1 cellular context compared by ENCODE assay signal in genomic region chr6:157323114-157323923, GRCh38.
TF ChIP-seq lines count a peak whose summit lies in the region.

Gene TMEM242, minus strand, starts transcription at chr6:157323519. Its CDS starts 20 bp downstream, at chr6:157323499.

TF ChIP-seq in K562, 482 proteins besides CTCF, POLR2A, EP300 and RAD21 (continued from another document and continues in another):
- TF ChIP-seq AFF4 (CRISPR knock-in tag; IDR thresholded peaks at IDR 0.05) (peak; percentile 97), L3MBTL2 (IDR thresholded peaks at IDR 0.05) (peak; percentile 78), ZC3H4 (CRISPR knock-in tag; IDR thresholded peaks at IDR 0.05; ENCODE audit: borderline replicate concordance) (no peak), PCBP1 (IDR thresholded peaks at IDR 0.05; ENCODE audit: low read depth, low read length, poor library complexity, severe bottlenecking) (peak; percentile 88), HIVEP1 (CRISPR knock-in tag; IDR thresholded peaks at IDR 0.05) (no peak), ZNF507 (tag; conservative IDR thresholded peaks at IDR 0.05) (no peak), MXD1 (CRISPR knock-in tag; IDR thresholded peaks at IDR 0.05; ENCODE audit: borderline replicate concordance, poor library complexity, severe bottlenecking) (no peak), ZNF217 (CRISPR knock-in tag; IDR thresholded peaks at IDR 0.05) (no peak), POLR2AphosphoS5 (IDR thresholded peaks at IDR 0.05; ENCODE audit: control insufficient read depth, insufficient read depth, low read depth, low read length) (peak; percentile 99), HMGN3 (IDR thresholded peaks at IDR 0.05; ENCODE audit: borderline replicate concordance, extremely low read depth, insufficient read length, low read depth, low read length) (peak; percentile 95), CTBP1 (IDR thresholded peaks at IDR 0.05; ENCODE audit: borderline replicate concordance) (peak; percentile 93), IRF1 (CRISPR knock-in tag; IDR thresholded peaks at IDR 0.05; ENCODE audit: borderline replicate concordance) (peak; percentile 93; the same call in 1 of the 2 replicates), SRSF9 (IDR thresholded peaks at IDR 0.05; ENCODE audit: borderline replicate concordance, low read depth, low read length) (no peak), TCF15 (CRISPR knock-in tag; IDR thresholded peaks at IDR 0.05) (peak; percentile 18; the same call in 1 of the 2 replicates), RBFOX2 (IDR thresholded peaks at IDR 0.05; ENCODE audit: low read depth, low read length) (peak; percentile 100), HMBOX1 (IDR thresholded peaks at IDR 0.05) (0 out of 2 replicates have a peak, but pooled peaks have one; percentile 17), MIER1 (IDR thresholded peaks at IDR 0.05; ENCODE audit: low read depth) (peak; percentile 40; the same call in 1 of the 2 replicates), HDAC6 (IDR thresholded peaks at IDR 0.05; ENCODE audit: low read depth, low read length) (no peak), STAT5A (IDR thresholded peaks at IDR 0.05; ENCODE audit: borderline replicate concordance, low read length) (peak; percentile 61; the same call in 1 of the 2 replicates), ZBTB34 (CRISPR knock-in tag; IDR thresholded peaks at IDR 0.05) (no peak; the same call in 1 of the 2 replicates), FOXK2 (conservative IDR thresholded peaks at IDR 0.05 in 1 of 2, IDR thresholded peaks at IDR 0.05 in 1 of 2; ENCODE audit: low read depth in 2 of 2) (peak; percentile 96 to 99), CHAMP1 (IDR thresholded peaks at IDR 0.05) (peak; percentile 82), ZBTB2 (IDR thresholded peaks at IDR 0.05) (peak; percentile 62; the same call in 1 of the 2 replicates), SRSF1 (IDR thresholded peaks at IDR 0.05; ENCODE audit: low read depth, low read length) (no peak), SMARCC2 (IDR thresholded peaks at IDR 0.05; ENCODE audit: low read depth) (no peak), PHF20 (IDR thresholded peaks at IDR 0.05; ENCODE audit: partially characterized antibody) (peak; percentile 95), CHD1 (IDR thresholded peaks at IDR 0.05; ENCODE audit: low read length) (no peak), SP2 (IDR thresholded peaks at IDR 0.05; ENCODE audit: extremely low read depth, low read depth, low read length, poor library complexity, severe bottlenecking) (no peak), NR2C1 (IDR thresholded peaks at IDR 0.05) (peak; percentile 75), NR2C1 (tag; IDR thresholded peaks at IDR 0.05) (peak; percentile 93), FIP1L1 (IDR thresholded peaks at IDR 0.05; ENCODE audit: low read depth, low read length, poor library complexity, severe bottlenecking) (peak; percentile 90), TAF1 (IDR thresholded peaks at IDR 0.05; ENCODE audit: control insufficient read depth, extremely low read depth, insufficient read depth, low read length, severe bottlenecking) (peak; percentile 100), NCOR1 (IDR thresholded peaks at IDR 0.05) (peak; percentile 75), CUX1 (CRISPR knock-in tag; IDR thresholded peaks at IDR 0.05) (no peak), ZFP1 (CRISPR knock-in tag; IDR thresholded peaks at IDR 0.05) (0 out of 2 replicates have a peak, but pooled peaks have one; percentile 1), ZFX (CRISPR knock-in tag; IDR thresholded peaks at IDR 0.05) (peak; percentile 99), ZBTB11 (CRISPR knock-in tag; IDR thresholded peaks at IDR 0.05) (peak; percentile 98 to 100 (median 99); a peak in 5 of 6 replicates), ZNF316 (IDR thresholded peaks at IDR 0.05) (peak; percentile 74), ZNF77 (CRISPR knock-in tag; IDR thresholded peaks at IDR 0.05) (no peak), TARDBP (IDR thresholded peaks at IDR 0.05) (peak; percentile 90)
